1 cellular context compared by ENCODE assay signal in genomic region chr17:67246648-67247415, GRCh38.
TF ChIP-seq lines count a peak whose summit lies in the region.

No MANE protein-coding gene starts in this region.

TF ChIP-seq in HEK293, 187 proteins besides CTCF, POLR2A, EP300 and RAD21 (continued from another document and continues in another):
- TF ChIP-seq ZNF114 (tag by site-specific recombination; IDR thresholded peaks at IDR 0.05) (no peak), ZNF2 (tag by site-specific recombination; IDR thresholded peaks at IDR 0.05) (0 out of 2 replicates have a peak, but pooled peaks have one; percentile 39), ZNF324 (tag by site-specific recombination; IDR thresholded peaks at IDR 0.05) (no peak), KLF1 (tag by site-specific recombination; IDR thresholded peaks at IDR 0.05) (no peak), ZNF366 (tag by site-specific recombination; conservative IDR thresholded peaks at IDR 0.05) (peak; percentile 78), ZNF174 (tag by site-specific recombination; IDR thresholded peaks at IDR 0.05) (no peak), ZFP37 (tag by site-specific recombination; IDR thresholded peaks at IDR 0.05) (no peak), ZNF777 (tag by site-specific recombination; IDR thresholded peaks at IDR 0.05; ENCODE audit: borderline replicate concordance) (peak; percentile 62; the same call in 1 of the 2 replicates), ZFHX2 (tag by site-specific recombination; conservative IDR thresholded peaks at IDR 0.05) (no peak), ZNF830 (tag by site-specific recombination; IDR thresholded peaks at IDR 0.05; ENCODE audit: low read depth) (no peak), ZNF394 (tag by site-specific recombination; IDR thresholded peaks at IDR 0.05; ENCODE audit: borderline replicate concordance) (peak; percentile 86), ZNF670 (tag by site-specific recombination; IDR thresholded peaks at IDR 0.05; ENCODE audit: low read depth) (no peak), ZNF221 (tag by site-specific recombination; IDR thresholded peaks at IDR 0.05; ENCODE audit: borderline replicate concordance) (no peak), ZNF561 (tag by site-specific recombination; IDR thresholded peaks at IDR 0.05; ENCODE audit: borderline replicate concordance) (no peak), ZNF521 (tag by site-specific recombination; IDR thresholded peaks at IDR 0.05) (no peak), ZNF24 (tag by site-specific recombination; IDR thresholded peaks at IDR 0.05) (peak; percentile 65; the same call in 1 of the 2 replicates), ZNF600 (tag by site-specific recombination; IDR thresholded peaks at IDR 0.05) (peak; percentile 63), ZNF280D (tag by site-specific recombination; IDR thresholded peaks at IDR 0.05) (no peak), ZNF610 (tag by site-specific recombination; IDR thresholded peaks at IDR 0.05; ENCODE audit: borderline replicate concordance) (no peak), ZNF488 (tag by site-specific recombination; IDR thresholded peaks at IDR 0.05) (no peak), ZSCAN5A (tag by site-specific recombination; IDR thresholded peaks at IDR 0.05) (no peak), ZNF704 (tag by site-specific recombination; IDR thresholded peaks at IDR 0.05) (no peak), ZNF341 (tag by site-specific recombination; IDR thresholded peaks at IDR 0.05; ENCODE audit: low read depth) (peak; percentile 72), EGR2 (tag by site-specific recombination; IDR thresholded peaks at IDR 0.05; ENCODE audit: low read depth) (no peak), ZBTB7A (tag by site-specific recombination; IDR thresholded peaks at IDR 0.05; ENCODE audit: low read depth) (no peak), ZNF843 (tag by site-specific recombination; IDR thresholded peaks at IDR 0.05) (peak; percentile 25; the same call in 1 of the 2 replicates), ZNF266 (tag by site-specific recombination; IDR thresholded peaks at IDR 0.05; ENCODE audit: low read depth) (no peak), YY1 (tag by site-specific recombination; IDR thresholded peaks at IDR 0.05) (no peak), ZNF645 (tag by site-specific recombination; IDR thresholded peaks at IDR 0.05) (no peak), ZNF223 (tag by site-specific recombination; IDR thresholded peaks at IDR 0.05) (no peak), ZNF239 (tag by site-specific recombination; IDR thresholded peaks at IDR 0.05) (no peak), SP3 (tag by site-specific recombination; IDR thresholded peaks at IDR 0.05) (no peak), ZSCAN16 (tag by site-specific recombination; IDR thresholded peaks at IDR 0.05) (no peak), FEZF1 (tag by site-specific recombination; IDR thresholded peaks at IDR 0.05) (peak; percentile 37)
- TF ChIP-seq, protein P1, sequence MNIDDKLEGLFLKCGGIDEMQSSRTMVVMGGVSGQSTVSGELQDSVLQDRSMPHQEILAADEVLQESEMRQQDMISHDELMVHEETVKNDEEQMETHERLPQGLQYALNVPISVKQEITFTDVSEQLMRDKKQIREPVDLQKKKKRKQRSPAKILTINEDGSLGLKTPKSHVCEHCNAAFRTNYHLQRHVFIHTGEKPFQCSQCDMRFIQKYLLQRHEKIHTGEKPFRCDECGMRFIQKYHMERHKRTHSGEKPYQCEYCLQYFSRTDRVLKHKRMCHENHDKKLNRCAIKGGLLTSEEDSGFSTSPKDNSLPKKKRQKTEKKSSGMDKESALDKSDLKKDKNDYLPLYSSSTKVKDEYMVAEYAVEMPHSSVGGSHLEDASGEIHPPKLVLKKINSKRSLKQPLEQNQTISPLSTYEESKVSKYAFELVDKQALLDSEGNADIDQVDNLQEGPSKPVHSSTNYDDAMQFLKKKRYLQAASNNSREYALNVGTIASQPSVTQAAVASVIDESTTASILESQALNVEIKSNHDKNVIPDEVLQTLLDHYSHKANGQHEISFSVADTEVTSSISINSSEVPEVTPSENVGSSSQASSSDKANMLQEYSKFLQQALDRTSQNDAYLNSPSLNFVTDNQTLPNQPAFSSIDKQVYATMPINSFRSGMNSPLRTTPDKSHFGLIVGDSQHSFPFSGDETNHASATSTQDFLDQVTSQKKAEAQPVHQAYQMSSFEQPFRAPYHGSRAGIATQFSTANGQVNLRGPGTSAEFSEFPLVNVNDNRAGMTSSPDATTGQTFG (tag by site-specific recombination; IDR thresholded peaks at IDR 0.05; ENCODE audit: borderline replicate concordance): no peak
- TF ChIP-seq, protein P2, sequence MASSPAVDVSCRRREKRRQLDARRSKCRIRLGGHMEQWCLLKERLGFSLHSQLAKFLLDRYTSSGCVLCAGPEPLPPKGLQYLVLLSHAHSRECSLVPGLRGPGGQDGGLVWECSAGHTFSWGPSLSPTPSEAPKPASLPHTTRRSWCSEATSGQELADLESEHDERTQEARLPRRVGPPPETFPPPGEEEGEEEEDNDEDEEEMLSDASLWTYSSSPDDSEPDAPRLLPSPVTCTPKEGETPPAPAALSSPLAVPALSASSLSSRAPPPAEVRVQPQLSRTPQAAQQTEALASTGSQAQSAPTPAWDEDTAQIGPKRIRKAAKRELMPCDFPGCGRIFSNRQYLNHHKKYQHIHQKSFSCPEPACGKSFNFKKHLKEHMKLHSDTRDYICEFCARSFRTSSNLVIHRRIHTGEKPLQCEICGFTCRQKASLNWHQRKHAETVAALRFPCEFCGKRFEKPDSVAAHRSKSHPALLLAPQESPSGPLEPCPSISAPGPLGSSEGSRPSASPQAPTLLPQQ (tag by site-specific recombination; IDR thresholded peaks at IDR 0.05): no peak
- TF ChIP-seq, protein P3, sequence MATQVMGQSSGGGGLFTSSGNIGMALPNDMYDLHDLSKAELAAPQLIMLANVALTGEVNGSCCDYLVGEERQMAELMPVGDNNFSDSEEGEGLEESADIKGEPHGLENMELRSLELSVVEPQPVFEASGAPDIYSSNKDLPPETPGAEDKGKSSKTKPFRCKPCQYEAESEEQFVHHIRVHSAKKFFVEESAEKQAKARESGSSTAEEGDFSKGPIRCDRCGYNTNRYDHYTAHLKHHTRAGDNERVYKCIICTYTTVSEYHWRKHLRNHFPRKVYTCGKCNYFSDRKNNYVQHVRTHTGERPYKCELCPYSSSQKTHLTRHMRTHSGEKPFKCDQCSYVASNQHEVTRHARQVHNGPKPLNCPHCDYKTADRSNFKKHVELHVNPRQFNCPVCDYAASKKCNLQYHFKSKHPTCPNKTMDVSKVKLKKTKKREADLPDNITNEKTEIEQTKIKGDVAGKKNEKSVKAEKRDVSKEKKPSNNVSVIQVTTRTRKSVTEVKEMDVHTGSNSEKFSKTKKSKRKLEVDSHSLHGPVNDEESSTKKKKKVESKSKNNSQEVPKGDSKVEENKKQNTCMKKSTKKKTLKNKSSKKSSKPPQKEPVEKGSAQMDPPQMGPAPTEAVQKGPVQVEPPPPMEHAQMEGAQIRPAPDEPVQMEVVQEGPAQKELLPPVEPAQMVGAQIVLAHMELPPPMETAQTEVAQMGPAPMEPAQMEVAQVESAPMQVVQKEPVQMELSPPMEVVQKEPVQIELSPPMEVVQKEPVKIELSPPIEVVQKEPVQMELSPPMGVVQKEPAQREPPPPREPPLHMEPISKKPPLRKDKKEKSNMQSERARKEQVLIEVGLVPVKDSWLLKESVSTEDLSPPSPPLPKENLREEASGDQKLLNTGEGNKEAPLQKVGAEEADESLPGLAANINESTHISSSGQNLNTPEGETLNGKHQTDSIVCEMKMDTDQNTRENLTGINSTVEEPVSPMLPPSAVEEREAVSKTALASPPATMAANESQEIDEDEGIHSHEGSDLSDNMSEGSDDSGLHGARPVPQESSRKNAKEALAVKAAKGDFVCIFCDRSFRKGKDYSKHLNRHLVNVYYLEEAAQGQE (tag by site-specific recombination; IDR thresholded peaks at IDR 0.05): no peak
- TF ChIP-seq, protein P4, sequence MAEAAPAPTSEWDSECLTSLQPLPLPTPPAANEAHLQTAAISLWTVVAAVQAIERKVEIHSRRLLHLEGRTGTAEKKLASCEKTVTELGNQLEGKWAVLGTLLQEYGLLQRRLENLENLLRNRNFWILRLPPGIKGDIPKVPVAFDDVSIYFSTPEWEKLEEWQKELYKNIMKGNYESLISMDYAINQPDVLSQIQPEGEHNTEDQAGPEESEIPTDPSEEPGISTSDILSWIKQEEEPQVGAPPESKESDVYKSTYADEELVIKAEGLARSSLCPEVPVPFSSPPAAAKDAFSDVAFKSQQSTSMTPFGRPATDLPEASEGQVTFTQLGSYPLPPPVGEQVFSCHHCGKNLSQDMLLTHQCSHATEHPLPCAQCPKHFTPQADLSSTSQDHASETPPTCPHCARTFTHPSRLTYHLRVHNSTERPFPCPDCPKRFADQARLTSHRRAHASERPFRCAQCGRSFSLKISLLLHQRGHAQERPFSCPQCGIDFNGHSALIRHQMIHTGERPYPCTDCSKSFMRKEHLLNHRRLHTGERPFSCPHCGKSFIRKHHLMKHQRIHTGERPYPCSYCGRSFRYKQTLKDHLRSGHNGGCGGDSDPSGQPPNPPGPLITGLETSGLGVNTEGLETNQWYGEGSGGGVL (tag by site-specific recombination; IDR thresholded peaks at IDR 0.05): peak; percentile 39; the same call in 1 of the 2 replicates
- TF ChIP-seq, protein P5, sequence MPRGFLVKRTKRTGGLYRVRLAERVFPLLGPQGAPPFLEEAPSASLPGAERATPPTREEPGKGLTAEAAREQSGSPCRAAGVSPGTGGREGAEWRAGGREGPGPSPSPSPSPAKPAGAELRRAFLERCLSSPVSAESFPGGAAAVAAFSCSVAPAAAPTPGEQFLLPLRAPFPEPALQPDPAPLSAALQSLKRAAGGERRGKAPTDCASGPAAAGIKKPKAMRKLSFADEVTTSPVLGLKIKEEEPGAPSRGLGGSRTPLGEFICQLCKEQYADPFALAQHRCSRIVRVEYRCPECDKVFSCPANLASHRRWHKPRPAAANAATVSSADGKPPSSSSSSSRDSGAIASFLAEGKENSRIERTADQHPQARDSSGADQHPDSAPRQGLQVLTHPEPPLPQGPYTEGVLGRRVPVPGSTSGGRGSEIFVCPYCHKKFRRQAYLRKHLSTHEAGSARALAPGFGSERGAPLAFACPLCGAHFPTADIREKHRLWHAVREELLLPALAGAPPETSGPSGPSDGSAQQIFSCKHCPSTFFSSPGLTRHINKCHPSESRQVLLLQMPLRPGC (tag by site-specific recombination; IDR thresholded peaks at IDR 0.05): peak; percentile 24; the same call in 1 of the 2 replicates
